Comparison of ENCODE assay signal across 11 cellular contexts in genomic region chr2:203656522-203657287, GRCh38. TPM values are rescaled to one million over a fixed set of nuclear protein-coding genes. Genes with fewer than 3 reads are reported as not detected.
A peak's percentile ranks its signal among the peaks of the same experiment; 100 is the strongest.
DNase-seq lines count a peak whose midpoint lies in the region; ATAC-seq, FAIRE-seq and TF ChIP-seq lines count a peak whose summit lies in the region.
"Had no signal": no experiment of that assay in that cellular context is flagged by ENCODE, and none has a peak within 500 bp of the region (broad histone marks: within the 10 kb centered on the region; RNA-seq: fewer than 3 reads in every experiment).

No MANE protein-coding gene starts in this region.

- no peaks in the 10 kb centered on the region for H3K9me1 ChIP-seq in endothelial cell of umbilical vein (replicated peaks; ENCODE audit: control insufficient read depth, extremely low read depth, insufficient read depth, low read length)

- H3K79me2 ChIP-seq in endothelial cell of umbilical vein (ENCODE audit: control insufficient read depth, insufficient read depth, low read length), result no peaks in the 10 kb centered on the region

- POLR2A ChIA-PET in endothelial cell of umbilical vein (lab: Charles Lee), result no interaction called here

- no peak for FAIRE-seq in endothelial cell of umbilical vein (lab: Jason Lieb, UNC)
- FAIRE-seq: G401.6 had no signal

- H3K27me3 Mint-ChIP-seq in naive B cell, result peaks cover 39 to 42% (median 40%) of the 10 kb centered on the region in 3 donors

- H3K9ac ChIP-seq in endothelial cell of umbilical vein (replicated peaks; ENCODE audit: extremely low read depth, insufficient read depth, low read length), result no peak overlapping the region

- H3K36me3 ChIP-seq in endothelial cell of umbilical vein (ENCODE audit: control insufficient read depth in 2 of 2, extremely low read depth in 1 of 2, insufficient read depth in 2 of 2, low read length in 2 of 2), result no peaks in the 10 kb centered on the region

- peak overlapping the region; percentile 65 for H2AFZ ChIP-seq in endothelial cell of umbilical vein (ENCODE audit: low read depth, low read length)

- CTCF ChIA-PET in endothelial cell of umbilical vein (lab: Charles Lee), result no interaction called here

- H3K4me2 ChIP-seq in endothelial cell of umbilical vein (ENCODE audit: insufficient read depth, low read length), result no peak overlapping the region

- H3K4me3 Mint-ChIP-seq in naive B cell, result peak overlapping the region in 1 of 8 donors; percentile 43
- H3K4me3 Mint-ChIP-seq: memory B cell had no signal

- H3K4me1 ChIP-seq in endothelial cell of umbilical vein (ENCODE audit: control insufficient read depth, extremely low read depth, insufficient read depth, low read length), result no peaks in the 10 kb centered on the region

- intact Hi-C loops in endothelial cell of umbilical vein (cut with micrococcal nuclease) (loop anchor here (10.0 kb wide), 1 partner anchor 158 kb away; no protein-coding TSS in a partner anchor), posterior cingulate gyrus (cut with DNase I) (loop anchor here (10.0 kb wide), 1 partner anchor 128 kb away; no protein-coding TSS in a partner anchor)

- TF ChIP-seq CTCF in endothelial cell of umbilical vein (IDR thresholded peaks at IDR 0.05; ENCODE audit: extremely low read depth in 1 of 2, insufficient read depth in 1 of 2, low read depth in 1 of 2, low read length in 2 of 2), result no peak

- no peaks in the 10 kb centered on the region for H4K20me1 ChIP-seq in endothelial cell of umbilical vein (replicated peaks; ENCODE audit: control insufficient read depth, extremely low read depth, insufficient read depth, low read length)

- no TSS peak for BruUV-seq in endothelial cell of umbilical vein (replicated peaks; lab: Mats Ljungman, UMichigan)

- H3K4me3 ChIP-seq in endothelial cell of umbilical vein (replicated peaks in 1 of 3; ENCODE audit: insufficient read depth in 1 of 3, low read depth in 1 of 3, low read length in 3 of 3), result no peak overlapping the region

- H3K9me3 Mint-ChIP-seq in naive B cell, result no peaks in the 10 kb centered on the region

- H3K27me3 ChIP-seq in endothelial cell of umbilical vein (ENCODE audit: control insufficient read depth in 2 of 2, insufficient read depth in 2 of 2, low read length in 2 of 2), result no peaks in the 10 kb centered on the region

- no peak overlapping the region for H3K27ac ChIP-seq in endothelial cell of umbilical vein (ENCODE audit: insufficient read depth, low read depth, low read length)

- peaks cover 16 to 31% (median 18%) of the 10 kb centered on the region in 3 donors for H3K4me1 Mint-ChIP-seq in naive B cell

- H3K27ac Mint-ChIP-seq in naive B cell, result no peak overlapping the region
- H3K27ac Mint-ChIP-seq: memory B cell had no signal

- H3K9me3 ChIP-seq in endothelial cell of umbilical vein (replicated peaks; ENCODE audit: control insufficient read depth, insufficient read depth, low read length), result no peaks in the 10 kb centered on the region

- DNase-seq in CD1c-positive myeloid dendritic cell (ENCODE audit: extremely low spot score) (peak; percentile 94), LoVo (ENCODE audit: low spot score) (peak; percentile 66), endothelial cell of umbilical vein (ENCODE audit: low read depth, low spot score) (no peak), naive B cell (peak; percentile 10), cerebellum (ENCODE audit: low spot score) (no peak), posterior cingulate gyrus (no peak), NCI-H146 (lab: John Stamatoyannopoulos, UW) (no peak)
- DNase-seq: PC-3 had no signal

- ATAC-seq in naive B cell (ENCODE audit: low read depth in 2 of 2), result peak in 1 of 2 donors; percentile 43
- no peak for ATAC-seq in GM21737 (IDR thresholded peaks at IDR 0.05; ENCODE audit: unreplicated experiment)
- ATAC-seq: PC-3 had no signal

- no peaks in the 10 kb centered on the region for H3K36me3 Mint-ChIP-seq in naive B cell
- H3K36me3 Mint-ChIP-seq: memory B cell had no signal

- dilution Hi-C loops in endothelial cell of umbilical vein (cut with MboI; ENCODE audit: extremely low pct_ligation_motif_present, low sequenced_read_pairs), result no loop called here

- TF ChIP-seq POLR2A in endothelial cell of umbilical vein (IDR thresholded peaks at IDR 0.05; ENCODE audit: low read depth, low read length), result no peak

TF ChIP-seq in endothelial cell of umbilical vein, 7 proteins besides CTCF, POLR2A, EP300 and RAD21:
- no peak for TF ChIP-seq JUN (IDR thresholded peaks at IDR 0.05; ENCODE audit: borderline replicate concordance, insufficient read depth, insufficient read length, low read depth)
- no peak for TF ChIP-seq FOS (IDR thresholded peaks at IDR 0.05; ENCODE audit: borderline replicate concordance, insufficient read depth, low read length)
- no peak for TF ChIP-seq MYC (IDR thresholded peaks at IDR 0.05; ENCODE audit: low read depth, low read length)
- TF ChIP-seq POLR2AphosphoS5 (IDR thresholded peaks at IDR 0.05; ENCODE audit: insufficient read depth, low read depth, low read length), result no peak
- TF ChIP-seq, protein P1, sequence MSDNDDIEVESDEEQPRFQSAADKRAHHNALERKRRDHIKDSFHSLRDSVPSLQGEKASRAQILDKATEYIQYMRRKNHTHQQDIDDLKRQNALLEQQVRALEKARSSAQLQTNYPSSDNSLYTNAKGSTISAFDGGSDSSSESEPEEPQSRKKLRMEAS (IDR thresholded peaks at IDR 0.05; ENCODE audit: insufficient read depth, insufficient read length), result no peak
- TF ChIP-seq EZH2 (IDR thresholded peaks at IDR 0.05; ENCODE audit: borderline replicate concordance, low read depth, low read length, severe bottlenecking), result no peak
- no peak for TF ChIP-seq GATA2 (IDR thresholded peaks at IDR 0.05; ENCODE audit: insufficient read depth, insufficient read length, low read depth, low read length)

RNA-seq across cellular contexts. Expression of gene CD28, which starts 49.7 kb away (rescaled TPM):
- 0.15 TPM in 1 of 2 replicates, not detected in the other for total RNA-seq in endothelial cell of umbilical vein
- not detected in 2 replicates for polyA plus RNA-seq in endothelial cell of umbilical vein
- not detected in 2 replicates for polyA plus RNA-seq in endothelial cell of umbilical vein (2011; cell fraction: cytosol; rRNA removed)
- polyA plus RNA-seq in endothelial cell of umbilical vein (2011; cell fraction: nucleus; rRNA removed), result not detected in 2 replicates
- not detected in 2 replicates for polyA plus RNA-seq in endothelial cell of umbilical vein (2012)
- 0.04 TPM in 1 of 2 replicates, not detected in the other for polyA minus RNA-seq in endothelial cell of umbilical vein
- polyA minus RNA-seq in endothelial cell of umbilical vein (2011; cell fraction: cytosol; rRNA and poly(A)+ RNA removed), result not detected
- not detected in 2 replicates for polyA minus RNA-seq in endothelial cell of umbilical vein (2011; cell fraction: nucleus; rRNA and poly(A)+ RNA removed)
- under 1 TPM; 0.05 to 0.58 (median 0.16) TPM for polyA plus RNA-seq in naive B cell (ENCODE audit: low read depth in 6 of 6)
- total RNA-seq in cerebellum, result 1.00 TPM
- total RNA-seq: PC-3 had no signal

Comparison
In these comparisons a context has a peak if more than half of its experiments do, and no peak if none do; other contexts are left out.
1. DNase-seq: peak in CD1c-positive myeloid dendritic cell (single experiment), LoVo (single experiment) and naive B cell (single experiment); none in endothelial cell of umbilical vein (single experiment), cerebellum (single experiment), posterior cingulate gyrus (0 of 10) and NCI-H146 (single experiment).